In the genomic region with DNA sequence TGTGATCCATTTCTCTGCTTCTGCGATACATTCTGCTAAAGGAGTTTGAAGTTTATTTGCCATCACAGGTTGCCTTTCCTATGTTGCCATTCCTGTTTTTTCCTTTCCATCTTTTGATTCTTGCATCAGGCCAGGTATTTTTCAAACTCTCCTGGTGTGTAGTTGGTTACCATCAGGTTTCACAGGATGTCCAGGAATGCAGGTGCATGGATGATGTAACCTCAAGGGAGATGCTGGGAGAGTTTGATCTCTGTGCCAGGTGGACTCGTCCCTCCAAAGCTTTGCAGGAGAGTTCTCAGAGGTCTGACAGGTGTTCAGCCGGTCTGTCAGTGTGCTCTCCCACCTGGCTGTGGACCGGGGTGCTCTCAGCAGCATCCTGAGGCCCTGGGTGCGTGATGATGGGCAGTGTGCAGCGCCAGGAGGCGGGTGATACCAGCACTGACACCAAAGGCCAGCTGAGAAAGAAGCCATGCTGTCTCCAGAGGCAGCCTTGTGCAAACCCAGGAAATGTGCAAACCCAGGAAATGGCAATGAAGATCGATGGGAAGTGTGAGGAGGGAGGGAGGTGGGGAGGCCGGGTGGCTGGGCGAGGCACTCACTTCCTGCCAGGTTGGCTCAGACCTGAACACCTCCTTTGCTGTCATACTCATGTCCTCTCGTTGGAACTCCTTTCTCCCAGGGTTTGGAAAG, we compare ENCODE assay signal across 13 cellular contexts. TPM values are rescaled to one million over a fixed set of nuclear protein-coding genes. Genes with fewer than 3 reads are reported as not detected.
A peak's percentile ranks its signal among the peaks of the same experiment; 100 is the strongest.
DNase-seq lines count a peak whose midpoint lies in the region; ATAC-seq and TF ChIP-seq lines count a peak whose summit lies in the region.
"Had no signal": no experiment of that assay in that cellular context is flagged by ENCODE, and none has a peak within 500 bp of the region (broad histone marks: within the 10 kb centered on the region; RNA-seq: fewer than 3 reads in every experiment).

No MANE protein-coding gene starts in this region.

- no peak for TF ChIP-seq CTCF in C4-2B (conservative IDR thresholded peaks at IDR 0.05)
- no peak for TF ChIP-seq CTCF in GM10248 (IDR thresholded peaks at IDR 0.05; ENCODE audit: control extremely low read depth, extremely low read depth, low read depth, missing control alignments)

- DNase-seq in HT-29 (ENCODE audit: low spot score) (peak; percentile 86), SW480 (ENCODE audit: low spot score) (peak; percentile 70), mucosa of gallbladder (ENCODE audit: low spot score) (peak; percentile 77), GM10248 (ENCODE audit: extremely low spot score) (no peak), ACHN (no peak)
- DNase-seq: activated CD8-positive, alpha-beta memory T cell treated with anti-CD3 and anti-CD28 coated beads, Interleukin-2, amount 10 ng/mL, durations not matched to agents 7 days and 5 days; activated naive CD4-positive, alpha-beta T cell; DMS79 treated with DMSO at 0.1 percent for 48 hours; SK-N-SH had no signal

- CTCF ChIA-PET in GM10248 (lab: Yijun Ruan, JAX), result interaction anchor here (1.3 kb wide), 1 partner anchor 11 kb away, joined by 3 read pairs; no protein-coding TSS in a partner anchor

- in situ Hi-C loops in ACHN (cut with HindIII; ENCODE audit: low pct_ligation_motif_present, low pct_unique_long_range_greater_than_20kb, low sequenced_read_pairs), result no loop called here

- POLR2A ChIA-PET in GM10248 (lab: Yijun Ruan, JAX), result no interaction called here

- H3K27ac ChIP-seq in C4-2B, result peak overlapping the region; percentile 34

- ATAC-seq in GM18498 (IDR thresholded peaks at IDR 0.05; ENCODE audit: unreplicated experiment), result no peak
- no peak for ATAC-seq in GM21576 (IDR thresholded peaks at IDR 0.05; ENCODE audit: unreplicated experiment)
- ATAC-seq: activated CD8-positive, alpha-beta memory T cell treated with anti-CD3 and anti-CD28 coated beads, Interleukin-2, amount 10 ng/mL, durations not matched to agents 7 days and 5 days; body of pancreas had no signal

RNA-seq across cellular contexts. Expression of gene ATP2C2, which starts 1.7 kb away (rescaled TPM):
- 67.9 and 72.4 TPM in 2 replicates for total RNA-seq in HT-29 (2014; rRNA removed; shearing (Covaris generic))
- total RNA-seq in mucosa of gallbladder, result 62.8 TPM
- total RNA-seq: activated CD8-positive, alpha-beta memory T cell treated with anti-CD3 and anti-CD28 coated beads, Interleukin-2, amount 10 ng/mL, durations not matched to agents 7 days and 5 days had no signal

Comparison
In these comparisons a context has a peak if more than half of its experiments do, and no peak if none do; other contexts are left out.
1. DNase-seq: peak in HT-29 (single experiment), SW480 (single experiment) and mucosa of gallbladder (single experiment); none in GM10248 (single experiment) and ACHN (single experiment).